In genomic region chr1:63826246-63826861, GRCh38 we compare ENCODE assay signal across 8 cellular contexts. TPM values are rescaled to one million over a fixed set of nuclear protein-coding genes. Genes with fewer than 3 reads are reported as not detected.
DNase-seq lines count a peak whose midpoint lies in the region; FAIRE-seq and TF ChIP-seq lines count a peak whose summit lies in the region.
"Not testable (repeated sequence)": the region's sequence is repeated elsewhere in the genome, so short reads cannot be mapped to it uniquely, and the experiment has no call there.
"Had no signal": no experiment of that assay in that cellular context is flagged by ENCODE, and none has a peak within 500 bp of the region (broad histone marks: within the 10 kb centered on the region; RNA-seq: fewer than 3 reads in every experiment).

No MANE protein-coding gene starts in this region.

- H3K4me1 Mint-ChIP-seq in HFFc6 (ENCODE audit: low read depth), result peaks cover 57% of the 10 kb centered on the region

- not testable (repeated sequence) for H2BK120ac ChIP-seq in H1 (replicated peaks; ENCODE audit: low read depth, low read length)

- H3K56ac ChIP-seq in H1 (replicated peaks; ENCODE audit: insufficient read length, low read depth, low read length), result not testable (repeated sequence)

- H3K4me1 ChIP-seq in SJSA1 (replicated peaks), result peaks cover 40% of the 10 kb centered on the region
- H3K4me1 ChIP-seq in H1 (replicated peaks in 1 of 4; ENCODE audit: control insufficient read depth in 3 of 4, insufficient read depth in 4 of 4, low read length in 3 of 4), result peaks cover 2 to 12% (median 5%) of the 10 kb centered on the region in 4 experiments; a peak in 5 of 7 replicates

- H3K27me3 Mint-ChIP-seq in HFFc6 (ENCODE audit: insufficient read depth), result not testable (repeated sequence)

- H3K27ac ChIP-seq in SJSA1, result peak overlapping the region; percentile 4; the same call in 1 of the 2 replicates
- not testable (repeated sequence) for H3K27ac ChIP-seq in H1 (ENCODE audit: low read depth, low read length)

- not testable (repeated sequence) for H3K79me1 ChIP-seq in H1 (ENCODE audit: low read depth, low read length)

- DNase-seq in EL, result peak; percentile 28
- DNase-seq in HFFc6, result peak; percentile 74
- peak in 1 of 2 experiments; percentile 75 for DNase-seq in SJSA1 (ENCODE audit: low read depth in 1 of 2, low spot score in 2 of 2)
- DNase-seq in astrocyte of the hippocampus (ENCODE audit: low read depth, low spot score), result peak; percentile 92
- DNase-seq in H1 (ENCODE audit: low read depth in 1 of 2, low spot score in 2 of 2), result not testable (repeated sequence)
- peak; percentile 83 for DNase-seq in glomerular visceral epithelial cell (ENCODE audit: extremely low spot score)
- peak; percentile 83 for DNase-seq in non-pigmented ciliary epithelial cell (ENCODE audit: low read depth)

- FAIRE-seq in H1 (lab: Jason Lieb, UNC), result not testable (repeated sequence)

- not testable (repeated sequence) for TF ChIP-seq POLR2A in H1 (IDR thresholded peaks at IDR 0.05; ENCODE audit: control extremely low read depth in 1 of 2, low read depth in 2 of 2, low read length in 2 of 2)

- H4K91ac ChIP-seq in H1 (replicated peaks; ENCODE audit: insufficient read length, low read length), result not testable (repeated sequence)

- not testable (repeated sequence) for H3K27ac Mint-ChIP-seq in HFFc6

- not testable (repeated sequence) for H4K5ac ChIP-seq in H1 (ENCODE audit: insufficient read length, low read depth, low read length)

- H3K23me2 ChIP-seq in H1 (ENCODE audit: low read depth, low read length), result not testable (repeated sequence)

- not testable (repeated sequence) for H3K27me3 ChIP-seq in SJSA1 (replicated peaks); H1 (replicated peaks in 1 of 4; ENCODE audit: control insufficient read depth in 3 of 4, extremely low read depth in 1 of 4, insufficient read depth in 3 of 4, low read length in 3 of 4)

- not testable (repeated sequence) for H2AK5ac ChIP-seq in H1 (ENCODE audit: low read depth, low read length)

- not testable (repeated sequence) for H4K20me1 ChIP-seq in H1 (replicated peaks in 1 of 2; ENCODE audit: control insufficient read depth in 1 of 2, insufficient read depth in 2 of 2, low read length in 2 of 2)

- not testable (repeated sequence) for TF ChIP-seq RAD21 in H1 (IDR thresholded peaks at IDR 0.05 in 1 of 2, conservative IDR thresholded peaks at IDR 0.05 in 1 of 2; ENCODE audit: low read depth in 2 of 2, low read length in 2 of 2)

- not testable (repeated sequence) for H3K36me3 Mint-ChIP-seq in HFFc6 (ENCODE audit: low read depth)

- H2BK15ac ChIP-seq in H1 (ENCODE audit: low read length), result not testable (repeated sequence)

- H3K23ac ChIP-seq in H1 (ENCODE audit: insufficient read length), result not testable (repeated sequence)

- not testable (repeated sequence) for H3K14ac ChIP-seq in H1 (ENCODE audit: insufficient read length)

- not testable (repeated sequence) for H2BK5ac ChIP-seq in H1 (ENCODE audit: low read depth, low read length)

- POLR2A ChIA-PET in H1 (lab: Charles Lee; ENCODE audit: partially characterized antibody), result not testable (repeated sequence)

- not testable (repeated sequence) for H3K9me3 ChIP-seq in SJSA1 (replicated peaks); H1 (ENCODE audit: insufficient read depth in 2 of 2, low read depth in 1 of 2, low read length in 1 of 2)

- not testable (repeated sequence) for TF ChIP-seq CTCF in HFFc6 (IDR thresholded peaks at IDR 0.05); H1 (IDR thresholded peaks at IDR 0.05; ENCODE audit: control extremely low read depth in 1 of 3, insufficient read depth in 1 of 3, low read depth in 1 of 3, low read length in 3 of 3)

- H2BK20ac ChIP-seq in H1 (ENCODE audit: low read length), result not testable (repeated sequence)

- CTCF ChIA-PET in H1 (lab: Charles Lee; ENCODE audit: partially characterized antibody), result interaction anchor here (1.6 kb wide), 1 partner anchor 13 kb away, joined by 4 read pairs; no protein-coding TSS in a partner anchor

- not testable (repeated sequence) for TF ChIP-seq EP300 in H1 (IDR thresholded peaks at IDR 0.05; ENCODE audit: borderline replicate concordance in 1 of 2, low read depth in 2 of 2, low read length in 2 of 2)

- not testable (repeated sequence) for H3K36me3 ChIP-seq in SJSA1; H1 (ENCODE audit: control insufficient read depth in 2 of 4, insufficient read depth in 4 of 4, low read length in 3 of 4)

- H3K18ac ChIP-seq in H1 (ENCODE audit: extremely low read depth, low read length), result not testable (repeated sequence)

- H2BK12ac ChIP-seq in H1 (ENCODE audit: low read depth, low read length), result not testable (repeated sequence)

- H3K4me3 ChIP-seq in SJSA1; H1 (ENCODE audit: extremely low read depth in 1 of 4, insufficient read depth in 2 of 4, low read depth in 3 of 4, low read length in 4 of 4): not testable (repeated sequence)

- not testable (repeated sequence) for H4K8ac ChIP-seq in H1 (ENCODE audit: extremely low read depth, insufficient read depth, low read length)

- H2AFZ ChIP-seq in H1 (ENCODE audit: low read length), result not testable (repeated sequence)

- not testable (repeated sequence) for H3K4me3 Mint-ChIP-seq in HFFc6

- H3K4me2 ChIP-seq in H1 (ENCODE audit: insufficient read depth in 1 of 2, low read depth in 2 of 2, low read length in 2 of 2), result not testable (repeated sequence)

- not testable (repeated sequence) for H3K9me3 Mint-ChIP-seq in HFFc6

- H3K4ac ChIP-seq in H1 (replicated peaks; ENCODE audit: insufficient read length, low read depth, low read length), result not testable (repeated sequence)

- H3K79me2 ChIP-seq in H1 (ENCODE audit: control insufficient read depth in 1 of 2, insufficient read depth in 2 of 2, low read length in 2 of 2), result peaks cover 28 to 100% of the 10 kb centered on the region in 2 experiments

- H3K9ac ChIP-seq in H1 (replicated peaks in 1 of 4; ENCODE audit: extremely low read depth in 1 of 4, low read depth in 3 of 4, low read length in 3 of 4), result not testable (repeated sequence)

TF ChIP-seq in H1, 55 proteins besides CTCF, POLR2A, EP300 and RAD21:
- peak; percentile 64; the same call in 1 of the 2 replicates for TF ChIP-seq KDM1A (IDR thresholded peaks at IDR 0.05; ENCODE audit: borderline replicate concordance, low read length)

RNA-seq across cellular contexts. Expression of gene ROR1, which starts 52.5 kb away (rescaled TPM):
- 1 to 10 TPM; 7.4 to 9.4 (median 8.9) TPM for total RNA-seq in HFFc6 (2021; fragmentation: NEBNext Ultra II Directional; extraction: Animal tissue kit (Norgen Biotek cat#: 25700))
- total RNA-seq in SJSA1 (2014; rRNA removed; shearing (Covaris generic)), result 14.8 and 19.7 TPM in 2 replicates
- total RNA-seq in H1 (2021; fragmentation: NEBNext Ultra II Directional; extraction: Animal tissue kit (Norgen Biotek cat#: 25700)), result 70.3 and 73.6 TPM in 2 replicates
- polyA plus RNA-seq in H1 (2011; rRNA removed), result 27.5 and 33.6 TPM in 2 replicates
- 31.7 TPM for polyA plus RNA-seq in H1 (2011; cell fraction: cytosol; rRNA removed)
- polyA plus RNA-seq in H1 (2011; cell fraction: nucleus; rRNA removed), result 72.5 TPM
- 31.8 to 40.7 TPM (median 40.1 TPM) in 4 replicates for polyA plus RNA-seq in H1 (2012, experiment 1 of 2)
- polyA plus RNA-seq in H1 (2012, experiment 2 of 2), result 4.2 TPM
- 68.4 TPM for polyA plus RNA-seq in H1 (2013, experiment 1 of 2)
- polyA plus RNA-seq in H1 (2013, experiment 2 of 2), result 76.5 TPM
- 186 and 264 TPM in 2 replicates for polyA minus RNA-seq in H1 (2011; rRNA and poly(A)+ RNA removed)
- polyA minus RNA-seq in H1 (2011; cell fraction: cytosol; rRNA and poly(A)+ RNA removed), result 54.3 TPM
- 152 TPM for polyA minus RNA-seq in H1 (2011; cell fraction: nucleus; rRNA and poly(A)+ RNA removed)
- total RNA-seq: CD4-positive, alpha-beta memory T cell had no signal
- polyA plus RNA-seq: CD4-positive, alpha-beta memory T cell had no signal
